11 cellular contexts compared by ENCODE assay signal in the genomic region with DNA sequence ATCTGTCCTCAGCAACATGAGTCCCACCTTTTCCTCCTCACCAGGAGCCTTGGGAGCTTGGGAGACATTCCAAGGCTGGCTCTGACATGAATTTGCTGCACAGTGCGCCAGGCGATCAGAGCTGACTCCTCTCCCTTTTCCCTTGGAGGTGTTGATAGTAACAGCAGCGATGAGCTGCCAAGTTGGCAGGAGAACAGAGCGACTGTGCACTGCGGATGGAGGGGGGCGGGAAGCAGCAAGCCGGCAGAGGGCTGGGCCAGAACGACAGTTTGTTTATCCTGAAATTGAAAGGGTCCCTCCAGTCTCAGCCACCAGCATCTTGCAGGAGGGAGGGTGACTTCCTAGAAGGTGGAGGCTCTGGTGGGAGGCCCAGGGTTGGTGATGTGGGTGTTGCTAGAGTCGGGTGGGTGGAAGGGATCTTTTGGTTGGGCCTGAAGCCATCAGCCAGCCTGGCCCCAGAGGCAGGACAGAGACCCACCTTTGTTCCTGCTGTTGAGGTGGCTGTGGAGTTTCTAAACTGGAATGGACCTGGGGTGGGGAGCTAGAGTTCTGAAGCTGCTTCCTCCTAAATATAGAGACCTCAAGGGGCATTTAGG. TPM values are rescaled to one million over a fixed set of nuclear protein-coding genes. Genes with fewer than 3 reads are reported as not detected.
DNase-seq lines count a peak whose midpoint lies in the region; ATAC-seq and TF ChIP-seq lines count a peak whose summit lies in the region.
"Had no signal": no experiment of that assay in that cellular context is flagged by ENCODE, and none has a peak within 500 bp of the region (broad histone marks: within the 10 kb centered on the region; RNA-seq: fewer than 3 reads in every experiment).

No MANE protein-coding gene starts in this region.

- H3K4me3 ChIP-seq in breast epithelium (peak overlapping the region in 2 of 3 donors; percentile 18 to 29), transverse colon (no peak overlapping the region)
- H3K4me3 ChIP-seq: cardiac muscle cell had no signal

- 40% methylated on average over 9 of the region's 9 CpGs; no CpG with 5 or more reads in 1 of the 2 donors for WGBS in transverse colon (ENCODE audit: low coverage in 1 of 2), 2 donors

- TF ChIP-seq CTCF in breast epithelium (IDR thresholded peaks at IDR 0.05) (no peak), transverse colon (IDR thresholded peaks at IDR 0.05) (no peak)

- no peak for ATAC-seq in GM19397 (IDR thresholded peaks at IDR 0.05; ENCODE audit: unreplicated experiment)

- TF ChIP-seq EP300 in transverse colon (IDR thresholded peaks at IDR 0.05; ENCODE audit: low read depth) = no peak

- intact Hi-C loops in breast epithelium (cut with DNase I; ENCODE audit: low total_unique reads) = no loop called here
- intact Hi-C loops in transverse colon (cut with DNase I; ENCODE audit: low total_unique reads) = no loop called here

- DNase-seq in NCI-H2171 treated with DMSO at 0.1 percent for 48 hours (lab: John Stamatoyannopoulos, UW) (peak; percentile 20), NCI-H2171 (lab: John Stamatoyannopoulos, UW) (no peak), breast epithelium (ENCODE audit: low spot score in 2 of 2) (peak; percentile 55 to 60), iris pigment epithelial cell (ENCODE audit: low read depth) (peak; percentile 52), transverse colon (peak; percentile 31), inferior parietal cortex (ENCODE audit: extremely low spot score) (no peak), mucosa of gallbladder (ENCODE audit: low spot score) (no peak)
- DNase-seq: NCI-H187; stimulated activated CD4-positive, alpha-beta T cell treated with anti-CD3 and anti-CD28 coated beads, Interleukin-2, amount 100 ng/mL, for 24 hours had no signal

- H3K36me3 ChIP-seq in breast epithelium (no peaks in the 10 kb centered on the region), transverse colon (no peaks in the 10 kb centered on the region)
- H3K36me3 ChIP-seq: cardiac muscle cell had no signal

- no peaks in the 10 kb centered on the region for H3K9me3 ChIP-seq in breast epithelium
- no peaks in the 10 kb centered on the region for H3K9me3 ChIP-seq in transverse colon

- H3K4me1 ChIP-seq in breast epithelium (no peaks in the 10 kb centered on the region), transverse colon (peaks cover 4 to 16% (median 6%) of the 10 kb centered on the region in 4 donors)

- in situ Hi-C loops in transverse colon (cut with MboI; ENCODE audit: low pct_ligation_motif_present in 1 of 4, low pct_unique_long_range_greater_than_20kb in 1 of 4, low sequenced_read_pairs in 3 of 4) = no loop called here

- H3K27ac ChIP-seq in breast epithelium = peak overlapping the region; percentile 52 to 56
- H3K27ac ChIP-seq in transverse colon = peak overlapping the region in 3 of 4 donors; percentile 6 to 60 (median 9)
- H3K27ac ChIP-seq: cardiac muscle cell had no signal

- TF ChIP-seq POLR2A in breast epithelium (IDR thresholded peaks at IDR 0.05) (no peak), transverse colon (IDR thresholded peaks at IDR 0.05) (no peak)

- H3K27me3 ChIP-seq in breast epithelium = no peaks in the 10 kb centered on the region
- no peaks in the 10 kb centered on the region for H3K27me3 ChIP-seq in transverse colon
- H3K27me3 ChIP-seq: cardiac muscle cell had no signal

RNA-seq across cellular contexts. Expression of a gene that starts 22.5 kb away (rescaled TPM):
- 10 to 100 TPM; 18.4 to 20.3 (median 19.7) TPM for total RNA-seq in breast epithelium
- total RNA-seq in transverse colon = 10 to 100 TPM; 12.3 to 26.2 (median 22.7) TPM
- total RNA-seq in mucosa of gallbladder = 55.7 TPM

RNA-seq across cellular contexts. Expression of a gene that starts 53.6 kb away (rescaled TPM):
- total RNA-seq in breast epithelium = 100 to 1,000 TPM; 176 to 202 (median 185) TPM
- 100 to 1,000 TPM; 122 to 174 (median 143) TPM for total RNA-seq in transverse colon
- total RNA-seq in mucosa of gallbladder = 187 TPM

Comparison
In these comparisons a context has a peak if more than half of its experiments do, and no peak if none do; other contexts are left out.
1. DNase-seq: peak in NCI-H2171 treated with DMSO at 0.1 percent for 48 hours (single experiment), breast epithelium (2 of 2), iris pigment epithelial cell (single experiment) and transverse colon (single experiment); none in NCI-H2171 (single experiment), inferior parietal cortex (single experiment) and mucosa of gallbladder (single experiment).
2. H3K4me3 ChIP-seq: peak in breast epithelium (2 of 3); none in transverse colon (0 of 4).